In the genomic region with DNA sequence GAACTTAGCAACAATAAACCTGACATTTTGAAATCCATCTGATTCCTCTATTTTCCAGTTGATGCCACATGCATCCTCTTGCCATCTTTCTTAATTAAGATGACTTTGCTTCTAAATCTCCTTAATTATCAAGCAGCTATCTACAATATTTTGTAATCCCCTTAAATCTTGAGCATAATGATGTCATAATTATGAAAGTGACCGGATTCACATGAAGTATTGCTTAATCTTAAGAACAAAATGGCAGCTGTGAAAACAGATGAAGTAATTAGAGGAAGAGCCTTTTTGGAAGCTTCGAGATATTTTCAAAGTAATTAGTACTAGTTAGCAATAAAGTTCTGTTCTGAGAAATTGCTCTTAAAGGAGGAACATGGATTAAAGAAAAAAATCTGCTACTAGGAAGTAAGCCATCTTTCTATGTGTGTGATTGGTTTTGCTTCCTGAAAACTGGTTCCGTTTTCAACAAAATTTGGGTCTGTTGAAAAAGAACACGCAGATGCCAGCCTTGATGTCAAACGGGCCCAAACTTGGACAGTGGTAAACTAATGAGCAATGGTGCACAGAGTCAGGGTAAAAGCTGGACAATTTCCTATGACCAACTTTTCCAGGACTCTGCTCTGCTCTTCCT, we compare ENCODE assay signal across 1 cellular context.
TF ChIP-seq lines count a peak whose summit lies in the region.

No MANE protein-coding gene starts in this region.

TF ChIP-seq in GM12878, 131 proteins besides CTCF, POLR2A, EP300 and RAD21:
- TF ChIP-seq ATF7 (IDR thresholded peaks at IDR 0.05; ENCODE audit: low read depth) (peak; percentile 58), ZNF622 (IDR thresholded peaks at IDR 0.05) (no peak), PAX5 (IDR thresholded peaks at IDR 0.05; ENCODE audit: borderline replicate concordance, low read depth, low read length) (no peak), SREBF2 (IDR thresholded peaks at IDR 0.05; ENCODE audit: low read length) (no peak), KLF5 (IDR thresholded peaks at IDR 0.05; ENCODE audit: partially characterized antibody) (no peak), CBX5 (IDR thresholded peaks at IDR 0.05; ENCODE audit: low read depth) (no peak)
- TF ChIP-seq, protein P1, sequence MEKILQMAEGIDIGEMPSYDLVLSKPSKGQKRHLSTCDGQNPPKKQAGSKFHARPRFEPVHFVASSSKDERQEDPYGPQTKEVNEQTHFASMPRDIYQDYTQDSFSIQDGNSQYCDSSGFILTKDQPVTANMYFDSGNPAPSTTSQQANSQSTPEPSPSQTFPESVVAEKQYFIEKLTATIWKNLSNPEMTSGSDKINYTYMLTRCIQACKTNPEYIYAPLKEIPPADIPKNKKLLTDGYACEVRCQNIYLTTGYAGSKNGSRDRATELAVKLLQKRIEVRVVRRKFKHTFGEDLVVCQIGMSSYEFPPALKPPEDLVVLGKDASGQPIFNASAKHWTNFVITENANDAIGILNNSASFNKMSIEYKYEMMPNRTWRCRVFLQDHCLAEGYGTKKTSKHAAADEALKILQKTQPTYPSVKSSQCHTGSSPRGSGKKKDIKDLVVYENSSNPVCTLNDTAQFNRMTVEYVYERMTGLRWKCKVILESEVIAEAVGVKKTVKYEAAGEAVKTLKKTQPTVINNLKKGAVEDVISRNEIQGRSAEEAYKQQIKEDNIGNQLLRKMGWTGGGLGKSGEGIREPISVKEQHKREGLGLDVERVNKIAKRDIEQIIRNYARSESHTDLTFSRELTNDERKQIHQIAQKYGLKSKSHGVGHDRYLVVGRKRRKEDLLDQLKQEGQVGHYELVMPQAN (conservative IDR thresholded peaks at IDR 0.05): no peak
- TF ChIP-seq, protein P2, sequence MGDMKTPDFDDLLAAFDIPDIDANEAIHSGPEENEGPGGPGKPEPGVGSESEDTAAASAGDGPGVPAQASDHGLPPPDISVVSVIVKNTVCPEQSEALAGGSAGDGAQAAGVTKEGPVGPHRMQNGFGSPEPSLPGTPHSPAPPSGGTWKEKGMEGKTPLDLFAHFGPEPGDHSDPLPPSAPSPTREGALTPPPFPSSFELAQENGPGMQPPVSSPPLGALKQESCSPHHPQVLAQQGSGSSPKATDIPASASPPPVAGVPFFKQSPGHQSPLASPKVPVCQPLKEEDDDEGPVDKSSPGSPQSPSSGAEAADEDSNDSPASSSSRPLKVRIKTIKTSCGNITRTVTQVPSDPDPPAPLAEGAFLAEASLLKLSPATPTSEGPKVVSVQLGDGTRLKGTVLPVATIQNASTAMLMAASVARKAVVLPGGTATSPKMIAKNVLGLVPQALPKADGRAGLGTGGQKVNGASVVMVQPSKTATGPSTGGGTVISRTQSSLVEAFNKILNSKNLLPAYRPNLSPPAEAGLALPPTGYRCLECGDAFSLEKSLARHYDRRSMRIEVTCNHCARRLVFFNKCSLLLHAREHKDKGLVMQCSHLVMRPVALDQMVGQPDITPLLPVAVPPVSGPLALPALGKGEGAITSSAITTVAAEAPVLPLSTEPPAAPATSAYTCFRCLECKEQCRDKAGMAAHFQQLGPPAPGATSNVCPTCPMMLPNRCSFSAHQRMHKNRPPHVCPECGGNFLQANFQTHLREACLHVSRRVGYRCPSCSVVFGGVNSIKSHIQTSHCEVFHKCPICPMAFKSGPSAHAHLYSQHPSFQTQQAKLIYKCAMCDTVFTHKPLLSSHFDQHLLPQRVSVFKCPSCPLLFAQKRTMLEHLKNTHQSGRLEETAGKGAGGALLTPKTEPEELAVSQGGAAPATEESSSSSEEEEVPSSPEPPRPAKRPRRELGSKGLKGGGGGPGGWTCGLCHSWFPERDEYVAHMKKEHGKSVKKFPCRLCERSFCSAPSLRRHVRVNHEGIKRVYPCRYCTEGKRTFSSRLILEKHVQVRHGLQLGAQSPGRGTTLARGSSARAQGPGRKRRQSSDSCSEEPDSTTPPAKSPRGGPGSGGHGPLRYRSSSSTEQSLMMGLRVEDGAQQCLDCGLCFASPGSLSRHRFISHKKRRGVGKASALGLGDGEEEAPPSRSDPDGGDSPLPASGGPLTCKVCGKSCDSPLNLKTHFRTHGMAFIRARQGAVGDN (IDR thresholded peaks at IDR 0.05): no peak
TF ChIP-seq in GM12878: peak in this region for 1.
